In the genomic region with DNA sequence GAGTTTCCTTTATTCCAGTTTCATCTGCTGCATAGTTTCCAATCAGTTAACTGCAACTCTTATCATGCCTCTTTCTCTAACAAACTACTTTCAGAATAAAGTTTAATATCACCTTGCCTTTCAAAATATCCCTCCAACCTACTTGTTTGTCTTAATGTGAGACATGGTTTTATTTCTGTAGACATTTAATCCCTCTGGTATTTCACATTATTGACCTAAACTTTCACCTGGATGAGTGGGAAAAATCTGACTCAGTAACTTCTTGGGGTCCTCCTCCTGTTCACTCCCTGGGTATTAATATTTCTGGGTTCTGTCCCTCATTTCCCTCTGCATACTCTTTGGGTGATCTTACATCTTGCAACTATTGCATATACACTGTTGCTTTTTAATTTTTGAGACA, we compare ENCODE assay signal across 18 cellular contexts. TPM values are rescaled to one million over a fixed set of nuclear protein-coding genes. Genes with fewer than 3 reads are reported as not detected.
A peak's percentile ranks its signal among the peaks of the same experiment; 100 is the strongest.
DNase-seq lines count a peak whose midpoint lies in the region; ATAC-seq and TF ChIP-seq lines count a peak whose summit lies in the region.
"Had no signal": no experiment of that assay in that cellular context is flagged by ENCODE, and none has a peak within 500 bp of the region (broad histone marks: within the 10 kb centered on the region; RNA-seq: fewer than 3 reads in every experiment).

No MANE protein-coding gene starts in this region.

- H3K27me3 Mint-ChIP-seq in CD4-positive, alpha-beta T cell = no peaks in the 10 kb centered on the region
- H3K27me3 Mint-ChIP-seq in Caco-2 (ENCODE audit: insufficient read depth, unreplicated experiment) (no peaks in the 10 kb centered on the region), naive B cell (no peaks in the 10 kb centered on the region)
- no peaks in the 10 kb centered on the region for H3K27me3 Mint-ChIP-seq in activated naive CD8-positive, alpha-beta T cell
- H3K27me3 Mint-ChIP-seq: activated B cell treated with CpG ODN at 0.5 μM for 24 hours had no signal

- POLR2A ChIA-PET in CD4-positive, alpha-beta T cell (lab: Charles Lee) = no interaction called here
- POLR2A ChIA-PET in Caco-2 (lab: Charles Lee) = no interaction called here

- H3K4me3 Mint-ChIP-seq in CD4-positive, alpha-beta T cell = no peak overlapping the region
- no peak overlapping the region for H3K4me3 Mint-ChIP-seq in Caco-2 (ENCODE audit: unreplicated experiment)
- no peak overlapping the region for H3K4me3 Mint-ChIP-seq in activated naive CD8-positive, alpha-beta T cell
- no peak overlapping the region for H3K4me3 Mint-ChIP-seq in naive B cell
- H3K4me3 Mint-ChIP-seq: activated B cell treated with CpG ODN at 0.5 μM for 24 hours; T-helper 2 cell treated with Interferon-gamma antibody and Interleukin-4, amounts not matched to agents 5 μg/mL and 100 μg/mL, for 36 hours had no signal

- H3K9me3 Mint-ChIP-seq in CD4-positive, alpha-beta T cell = no peaks in the 10 kb centered on the region
- H3K9me3 Mint-ChIP-seq in Caco-2 (ENCODE audit: unreplicated experiment) (no peaks in the 10 kb centered on the region), naive B cell (no peaks in the 10 kb centered on the region)
- H3K9me3 Mint-ChIP-seq in activated naive CD8-positive, alpha-beta T cell (ENCODE audit: low read depth) = no peaks in the 10 kb centered on the region
- H3K9me3 Mint-ChIP-seq: activated B cell treated with CpG ODN at 0.5 μM for 24 hours; T-helper 2 cell treated with Interferon-gamma antibody and Interleukin-4, amounts not matched to agents 5 μg/mL and 100 μg/mL, for 36 hours had no signal

- intact Hi-C loops in CD4-positive, alpha-beta T cell (cut with DNase I, micrococcal nuclease) = no loop called here
- intact Hi-C loops in Caco-2 (cut with micrococcal nuclease; ENCODE audit: unreplicated experiment) = loop anchor here (5.0 kb wide), 1 partner anchor 296 kb away; no protein-coding TSS in a partner anchor

- TF ChIP-seq CTCF in CD4-positive, alpha-beta T cell (IDR thresholded peaks at IDR 0.05) = no peak
- TF ChIP-seq CTCF in Caco-2 (IDR thresholded peaks at IDR 0.05; ENCODE audit: insufficient read depth in 1 of 2, low read depth in 1 of 2, low read length in 1 of 2, severe bottlenecking in 1 of 2, unreplicated experiment in 1 of 2) = no peak

- H3K27ac ChIP-seq in CD4-positive, alpha-beta T cell (ENCODE audit: low read depth, low read length) = no peak overlapping the region
- H3K27ac ChIP-seq: esophagus squamous epithelium, psoas muscle, SJCRH30, stomach, transverse colon had no signal

- no TSS peak for BruUV-seq in Caco-2 (replicated peaks; lab: Mats Ljungman, UMichigan)

- H3K27ac Mint-ChIP-seq in CD4-positive, alpha-beta T cell = peak overlapping the region; percentile 5
- H3K27ac Mint-ChIP-seq in Caco-2 (ENCODE audit: unreplicated experiment) = peak overlapping the region; percentile 3
- peak overlapping the region; percentile 46 for H3K27ac Mint-ChIP-seq in activated naive CD8-positive, alpha-beta T cell
- H3K27ac Mint-ChIP-seq in naive B cell = peak overlapping the region in 5 of 6 donors; percentile 17 to 78 (median 53)
- H3K27ac Mint-ChIP-seq: activated B cell treated with CpG ODN at 0.5 μM for 24 hours had no signal

- H3K36me3 ChIP-seq in Caco-2 (ENCODE audit: control insufficient read depth, insufficient read depth, low read length) = peaks cover 4% of the 10 kb centered on the region

- DNase-seq in CD4-positive, alpha-beta T cell = no peak
- DNase-seq in Caco-2 (no peak), naive B cell (no peak), midbrain (lab: John Stamatoyannopoulos, UW) (no peak), NCI-H2171 treated with DMSO at 0.1 percent for 48 hours (lab: John Stamatoyannopoulos, UW) (no peak)
- DNase-seq: activated B cell treated with CpG ODN at 0.5 μM for 24 hours; activated CD8-positive, alpha-beta memory T cell treated with anti-CD3 and anti-CD28 coated beads for 24 hours; effector memory CD4-positive, alpha-beta T cell; esophagus squamous epithelium; NCI-H226; psoas muscle; SJCRH30; stimulated activated CD4-positive, alpha-beta T cell treated with anti-CD3 and anti-CD28 coated beads, Interleukin-2, amount 100 ng/mL, for 24 hours; stomach; transverse colon had no signal

- peaks cover 7% of the 10 kb centered on the region for H3K4me1 Mint-ChIP-seq in CD4-positive, alpha-beta T cell (ENCODE audit: low read depth)
- H3K4me1 Mint-ChIP-seq in Caco-2 (ENCODE audit: low read depth, unreplicated experiment) = no peaks in the 10 kb centered on the region
- H3K4me1 Mint-ChIP-seq in activated naive CD8-positive, alpha-beta T cell (ENCODE audit: low read depth) = peaks cover 4% of the 10 kb centered on the region
- peaks cover 0 to 8% (median 0%) of the 10 kb centered on the region in 3 donors for H3K4me1 Mint-ChIP-seq in naive B cell

- CTCF ChIA-PET in CD4-positive, alpha-beta T cell (lab: Charles Lee) = no interaction called here
- CTCF ChIA-PET in Caco-2 (lab: Charles Lee) = no interaction called here

- H3K4me3 ChIP-seq in Caco-2 (ENCODE audit: low read depth, low read length) = no peak overlapping the region
- H3K4me3 ChIP-seq: esophagus squamous epithelium, psoas muscle, SJCRH30, stomach, transverse colon had no signal

- no peak for ATAC-seq in CD4-positive, alpha-beta T cell (ENCODE audit: poor library complexity)
- ATAC-seq in naive B cell (ENCODE audit: low read depth in 2 of 2) (no peak), GM18867 (IDR thresholded peaks at IDR 0.05; ENCODE audit: unreplicated experiment) (no peak)
- ATAC-seq: psoas muscle had no signal

- H3K36me3 Mint-ChIP-seq in CD4-positive, alpha-beta T cell (ENCODE audit: low read depth) = peaks cover 98% of the 10 kb centered on the region
- H3K36me3 Mint-ChIP-seq in Caco-2 (ENCODE audit: insufficient read depth, unreplicated experiment) = peaks cover 97% of the 10 kb centered on the region
- peaks cover 18% of the 10 kb centered on the region for H3K36me3 Mint-ChIP-seq in activated naive CD8-positive, alpha-beta T cell
- peaks cover 11 to 26% of the 10 kb centered on the region in 2 donors for H3K36me3 Mint-ChIP-seq in naive B cell

- no peaks in the 10 kb centered on the region for H3K27me3 ChIP-seq in CD4-positive, alpha-beta T cell (ENCODE audit: control insufficient read depth, insufficient read depth, low read length)
- H3K27me3 ChIP-seq in Caco-2 (replicated peaks; ENCODE audit: control insufficient read depth, insufficient read depth, low read length) = no peaks in the 10 kb centered on the region
- H3K27me3 ChIP-seq: esophagus squamous epithelium, SJCRH30, stomach, transverse colon had no signal

- no peaks in the 10 kb centered on the region for H3K4me1 ChIP-seq in Caco-2
- H3K4me1 ChIP-seq: esophagus squamous epithelium, psoas muscle, SJCRH30, transverse colon had no signal

- no peaks in the 10 kb centered on the region for H3K9me3 ChIP-seq in CD4-positive, alpha-beta T cell (ENCODE audit: control insufficient read depth, low read length)
- no peaks in the 10 kb centered on the region for H3K9me3 ChIP-seq in Caco-2
- H3K9me3 ChIP-seq: esophagus squamous epithelium, psoas muscle, SJCRH30, stomach, transverse colon had no signal

RNA-seq across cellular contexts. Expression of a gene that starts 27.9 kb away (rescaled TPM):
- 10 to 100 TPM; 37.3 to 38.5 TPM for total RNA-seq in CD4-positive, alpha-beta T cell
- total RNA-seq in Caco-2 (2022) = 93.8 and 108 TPM in 2 replicates
- polyA plus RNA-seq in naive B cell (ENCODE audit: low read depth in 6 of 6) = 10 to 100 TPM; 10.5 to 30.1 (median 15.3) TPM

Comparison
In these comparisons a context has a peak if more than half of its experiments do, and no peak if none do; other contexts are left out.
1. H3K27ac Mint-ChIP-seq: peak in every context shown above with its lines; median percentile 53 in naive B cell; 46 in activated naive CD8-positive, alpha-beta T cell; 5 in CD4-positive, alpha-beta T cell; 3 in Caco-2.